Comparison of ENCODE assay signal across 8 cellular contexts in genomic region chr7:131107343-131108211, GRCh38.
A peak's percentile ranks its signal among the peaks of the same experiment; 100 is the strongest.
DNase-seq lines count a peak whose midpoint lies in the region; ATAC-seq lines count a peak whose summit lies in the region.

No MANE protein-coding gene starts in this region.

- in situ Hi-C loops in ACHN (cut with HindIII; ENCODE audit: low pct_ligation_motif_present, low pct_unique_long_range_greater_than_20kb, low sequenced_read_pairs): no loop called here

- ATAC-seq in GM18519 (IDR thresholded peaks at IDR 0.05; ENCODE audit: low FRiP score, unreplicated experiment) (peak; percentile 40), HG03025 (IDR thresholded peaks at IDR 0.05; ENCODE audit: low FRiP score, unreplicated experiment) (peak; percentile 48)
- ATAC-seq in activated CD4-positive, CD25-positive, alpha-beta regulatory T cell treated with anti-CD3 and anti-CD28 coated beads, Interleukin-2, amount 50 U/mL, for 24 hours: peak; percentile 57 to 60

- DNase-seq in ACHN (peak; percentile 81), NCI-H2171 (lab: John Stamatoyannopoulos, UW) (peak; percentile 44), cerebellar cortex (ENCODE audit: low spot score) (peak; percentile 90), kidney glomerular epithelial cell (lab: John Stamatoyannopoulos, UW) (peak; percentile 55)
- DNase-seq in stimulated activated CD4-positive, alpha-beta T cell treated with anti-CD3 and anti-CD28 coated beads, Interleukin-1b, Interleukin-23, amount 100 ng/mL, for 1 hour (ENCODE audit: low read depth in 2 of 2): peak; percentile 41 to 48

Comparison
In these comparisons a context has a peak if more than half of its experiments do, and no peak if none do; other contexts are left out.
1. Peak in every context shown above with its lines: DNase-seq and ATAC-seq.